In the genomic region with DNA sequence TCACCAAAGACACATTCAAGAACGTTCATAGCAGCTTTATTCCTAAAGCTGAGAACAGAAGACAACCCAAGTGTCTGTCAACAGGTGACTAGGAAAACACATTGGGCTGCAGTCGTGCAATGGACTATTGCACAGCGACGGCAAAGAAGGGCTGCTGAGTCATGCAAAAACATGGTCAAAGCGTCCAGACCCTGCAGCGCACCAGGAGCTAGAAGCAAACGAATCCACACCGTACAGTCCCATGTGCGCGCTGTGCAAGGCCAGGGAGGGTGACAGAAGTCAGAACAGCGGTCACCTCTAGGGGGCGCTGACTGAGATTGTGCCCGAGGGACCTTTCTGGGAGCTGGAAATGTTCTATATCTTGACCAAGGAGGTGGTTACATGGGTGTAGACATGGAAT, we compare ENCODE assay signal across 1 cellular context.
TF ChIP-seq lines count a peak whose summit lies in the region.

No MANE protein-coding gene starts in this region.

TF ChIP-seq in H1, 55 proteins besides CTCF, POLR2A, EP300 and RAD21 (continued from another document):
- no peak for TF ChIP-seq CBX8 (IDR thresholded peaks at IDR 0.05; ENCODE audit: borderline replicate concordance, low read depth, low read length)
- no peak for TF ChIP-seq HDAC6 (IDR thresholded peaks at IDR 0.05; ENCODE audit: low read depth, low read length)
- no peak for TF ChIP-seq TCF12 (IDR thresholded peaks at IDR 0.05; ENCODE audit: low read depth, low read length)
- no peak for TF ChIP-seq RXRA (IDR thresholded peaks at IDR 0.05; ENCODE audit: insufficient read depth, low read depth, low read length)
- no peak for TF ChIP-seq ASH2L (IDR thresholded peaks at IDR 0.05; ENCODE audit: low read length)
- no peak for TF ChIP-seq ZNF274 (IDR thresholded peaks at IDR 0.05; ENCODE audit: borderline replicate concordance, extremely low read depth, low read length)
- no peak for TF ChIP-seq BRCA1 (IDR thresholded peaks at IDR 0.05; ENCODE audit: low read depth, low read length)
- TF ChIP-seq, protein P1, sequence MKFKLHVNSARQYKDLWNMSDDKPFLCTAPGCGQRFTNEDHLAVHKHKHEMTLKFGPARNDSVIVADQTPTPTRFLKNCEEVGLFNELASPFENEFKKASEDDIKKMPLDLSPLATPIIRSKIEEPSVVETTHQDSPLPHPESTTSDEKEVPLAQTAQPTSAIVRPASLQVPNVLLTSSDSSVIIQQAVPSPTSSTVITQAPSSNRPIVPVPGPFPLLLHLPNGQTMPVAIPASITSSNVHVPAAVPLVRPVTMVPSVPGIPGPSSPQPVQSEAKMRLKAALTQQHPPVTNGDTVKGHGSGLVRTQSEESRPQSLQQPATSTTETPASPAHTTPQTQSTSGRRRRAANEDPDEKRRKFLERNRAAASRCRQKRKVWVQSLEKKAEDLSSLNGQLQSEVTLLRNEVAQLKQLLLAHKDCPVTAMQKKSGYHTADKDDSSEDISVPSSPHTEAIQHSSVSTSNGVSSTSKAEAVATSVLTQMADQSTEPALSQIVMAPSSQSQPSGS (IDR thresholded peaks at IDR 0.05; ENCODE audit: low read length) = no peak
- TF ChIP-seq NANOG (IDR thresholded peaks at IDR 0.05; ENCODE audit: insufficient read depth, low read depth, low read length, poor library complexity, severe bottlenecking) = no peak
- TF ChIP-seq, protein P2, sequence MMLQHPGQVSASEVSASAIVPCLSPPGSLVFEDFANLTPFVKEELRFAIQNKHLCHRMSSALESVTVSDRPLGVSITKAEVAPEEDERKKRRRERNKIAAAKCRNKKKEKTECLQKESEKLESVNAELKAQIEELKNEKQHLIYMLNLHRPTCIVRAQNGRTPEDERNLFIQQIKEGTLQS (IDR thresholded peaks at IDR 0.05; ENCODE audit: insufficient read depth, low read depth, low read length) = no peak
- TF ChIP-seq POU5F1 (IDR thresholded peaks at IDR 0.05; ENCODE audit: low read depth, low read length) = no peak
- no peak for TF ChIP-seq SP2 (IDR thresholded peaks at IDR 0.05; ENCODE audit: low read length)
- TF ChIP-seq, protein P3, sequence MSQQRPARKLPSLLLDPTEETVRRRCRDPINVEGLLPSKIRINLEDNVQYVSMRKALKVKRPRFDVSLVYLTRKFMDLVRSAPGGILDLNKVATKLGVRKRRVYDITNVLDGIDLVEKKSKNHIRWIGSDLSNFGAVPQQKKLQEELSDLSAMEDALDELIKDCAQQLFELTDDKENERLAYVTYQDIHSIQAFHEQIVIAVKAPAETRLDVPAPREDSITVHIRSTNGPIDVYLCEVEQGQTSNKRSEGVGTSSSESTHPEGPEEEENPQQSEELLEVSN (IDR thresholded peaks at IDR 0.05) = no peak
- no peak for TF ChIP-seq KDM1A (IDR thresholded peaks at IDR 0.05; ENCODE audit: borderline replicate concordance, low read length)
- no peak for TF ChIP-seq BACH1 (IDR thresholded peaks at IDR 0.05; ENCODE audit: low read length)
- TF ChIP-seq NRF1 (IDR thresholded peaks at IDR 0.05; ENCODE audit: low read depth, low read length) = no peak
